9 cellular contexts compared by ENCODE assay signal in genomic region chr2:220104871-220105351, GRCh38.
DNase-seq lines count a peak whose midpoint lies in the region; ATAC-seq and TF ChIP-seq lines count a peak whose summit lies in the region.
"Had no signal": no experiment of that assay in that cellular context is flagged by ENCODE, and none has a peak within 500 bp of the region (broad histone marks: within the 10 kb centered on the region; RNA-seq: fewer than 3 reads in every experiment).

No MANE protein-coding gene starts in this region.

- DNase-seq in A673 (ENCODE audit: low spot score): peak; percentile 91
- no peak for DNase-seq in HCT116 (ENCODE audit: low read depth, low spot score)
- peak; percentile 12 for DNase-seq in WTC11 (ENCODE audit: low spot score)
- DNase-seq in iPS-NIHi7 (ENCODE audit: extremely low spot score): peak; percentile 40
- DNase-seq in T-helper 2 cell: no peak
- no peak for DNase-seq in tibial artery
- DNase-seq in NCI-H1930 (lab: John Stamatoyannopoulos, UW): no peak
- no peak for DNase-seq in NCI-H2081 treated with DMSO at 0.1 percent for 48 hours (lab: John Stamatoyannopoulos, UW)
- DNase-seq: NCI-H774 had no signal

- H3K4me1 Mint-ChIP-seq in WTC11: no peaks in the 10 kb centered on the region; the same call in 1 of the 2 replicates

- no peaks in the 10 kb centered on the region for H3K9me3 ChIP-seq in A673 (ENCODE audit: low read depth, low read length, poor library complexity, severe bottlenecking)
- H3K9me3 ChIP-seq in HCT116 (ENCODE audit: control insufficient read depth in 1 of 2, insufficient read depth in 1 of 2, low read depth in 1 of 2, low read length in 2 of 2): no peaks in the 10 kb centered on the region
- no peaks in the 10 kb centered on the region for H3K9me3 ChIP-seq in tibial artery

- no peak overlapping the region for H3K27ac ChIP-seq in A673 (ENCODE audit: low read depth, low read length, poor library complexity, severe bottlenecking)
- no peak overlapping the region for H3K27ac ChIP-seq in HCT116 (ENCODE audit: low read depth, low read length)
- no peak overlapping the region for H3K27ac ChIP-seq in tibial artery

- ATAC-seq in HCT116 (peak; percentile 61), WTC11 (peak; percentile 75)

- H3K9me3 Mint-ChIP-seq in WTC11: no peaks in the 10 kb centered on the region

- H3K4me3 ChIP-seq in A673 (ENCODE audit: low read depth, low read length, poor library complexity, severe bottlenecking) (no peak overlapping the region), HCT116 (replicated peaks in 1 of 2; ENCODE audit: low read depth in 1 of 2, low read length in 2 of 2) (no peak overlapping the region), tibial artery (no peak overlapping the region)

- H3K27ac Mint-ChIP-seq in WTC11: no peak overlapping the region

- H3K36me3 Mint-ChIP-seq in WTC11: no peaks in the 10 kb centered on the region

- no peak overlapping the region for H2AFZ ChIP-seq in HCT116 (ENCODE audit: low read depth, low read length, poor library complexity, severe bottlenecking)

- no peaks in the 10 kb centered on the region; the same call in 1 of the 2 replicates for H3K27me3 Mint-ChIP-seq in WTC11 (ENCODE audit: low read depth)

- no peaks in the 10 kb centered on the region for H4K20me1 ChIP-seq in HCT116 (ENCODE audit: insufficient read depth)

- H3K4me1 ChIP-seq in A673 (ENCODE audit: insufficient read depth, low read length, poor library complexity, severe bottlenecking) (peaks cover 19% of the 10 kb centered on the region), HCT116 (ENCODE audit: control insufficient read depth in 1 of 2, insufficient read depth in 2 of 2, low read length in 2 of 2) (no peaks in the 10 kb centered on the region), tibial artery (peaks cover 0 to 7% (median 0%) of the 10 kb centered on the region in 4 donors)

- no peak for TF ChIP-seq POLR2A in HCT116 (IDR thresholded peaks at IDR 0.05; ENCODE audit: borderline replicate concordance, extremely low read depth, insufficient read depth, insufficient read length)

- BruUV-seq in A673 (replicated peaks; lab: Mats Ljungman, UMichigan) (no TSS peak), HCT116 (replicated peaks; lab: Mats Ljungman, UMichigan) (no TSS peak)

- intact Hi-C loops in A673 (cut with micrococcal nuclease; ENCODE audit: unreplicated experiment) (loop anchor here (2.0 to 10.0 kb wide), 3 partner anchors 232 to 580 kb away; no protein-coding TSS in a partner anchor), HCT116 (cut with micrococcal nuclease) (no loop called here), tibial artery (cut with DNase I; ENCODE audit: low total_unique reads) (no loop called here)

- no peaks in the 10 kb centered on the region for H3K9me2 ChIP-seq in HCT116 (ENCODE audit: insufficient read depth)

- no peak overlapping the region for H3K4me3 Mint-ChIP-seq in WTC11

- H3K36me3 ChIP-seq in A673 (ENCODE audit: insufficient read depth, low read length, poor library complexity, severe bottlenecking): no peaks in the 10 kb centered on the region
- H3K36me3 ChIP-seq in HCT116 (ENCODE audit: control insufficient read depth in 1 of 2, insufficient read depth in 2 of 2, low read length in 2 of 2): no peaks in the 10 kb centered on the region
- no peaks in the 10 kb centered on the region for H3K36me3 ChIP-seq in tibial artery

- POLR2A ChIA-PET in A673 (lab: Charles Lee; ENCODE audit: low non-redundant PET) (no interaction called here), HCT116 (lab: Charles Lee) (no interaction called here), WTC11 (lab: Charles Lee) (no interaction called here)

- H3K4me2 ChIP-seq in HCT116 (ENCODE audit: low read length): no peak overlapping the region

- RAD21 ChIA-PET in HCT116 (lab: Charles Lee; ENCODE audit: low non-redundant PET in 1 of 2, low total read pairs in 2 of 2, uncharacterized antibody in 2 of 2, unreplicated experiment in 2 of 2): no interaction called here

- CTCF ChIA-PET in A673 (lab: Charles Lee) (interaction anchor here (1.5 kb wide), 1 partner anchor 233 kb away, joined by 12 read pairs; no protein-coding TSS in a partner anchor), HCT116 (lab: Charles Lee) (no interaction called here), WTC11 (lab: Charles Lee) (no interaction called here)

- H3K27me3 ChIP-seq in A673 (replicated peaks; ENCODE audit: insufficient read depth, low read depth, low read length, poor library complexity): no peaks in the 10 kb centered on the region
- no peaks in the 10 kb centered on the region for H3K27me3 ChIP-seq in HCT116 (ENCODE audit: insufficient read depth, low read length)
- H3K27me3 ChIP-seq in tibial artery: no peaks in the 10 kb centered on the region

- TF ChIP-seq CTCF in A673 (conservative IDR thresholded peaks at IDR 0.05; ENCODE audit: low read depth, low read length) (peak; percentile 61), HCT116 (IDR thresholded peaks at IDR 0.05 in 2 of 3, conservative IDR thresholded peaks at IDR 0.05 in 1 of 3; ENCODE audit: borderline replicate concordance in 1 of 3, insufficient read depth in 1 of 3, low read depth in 2 of 3, low read length in 2 of 3) (no peak), WTC11 (IDR thresholded peaks at IDR 0.05) (no peak), tibial artery (IDR thresholded peaks at IDR 0.05) (no peak)

- no peaks in the 10 kb centered on the region for H3K79me2 ChIP-seq in HCT116 (ENCODE audit: insufficient read depth, low read length)

- H3K9ac ChIP-seq in HCT116 (ENCODE audit: low read length): no peak overlapping the region

- TF ChIP-seq RAD21 in HCT116 (IDR thresholded peaks at IDR 0.05; ENCODE audit: low read depth): peak; percentile 62

TF ChIP-seq in HCT116, 20 proteins besides CTCF, POLR2A, EP300 and RAD21 (continues in another document):
- no peak for TF ChIP-seq YY1 (IDR thresholded peaks at IDR 0.05; ENCODE audit: extremely low read depth, insufficient replicate concordance, low read depth, low read length)
- TF ChIP-seq EZH2 (IDR thresholded peaks at IDR 0.05): no peak
- no peak for TF ChIP-seq SIN3A (IDR thresholded peaks at IDR 0.05; ENCODE audit: low read depth)
- TF ChIP-seq ZNF274 (IDR thresholded peaks at IDR 0.05; ENCODE audit: low read depth, low read length): no peak
- no peak for TF ChIP-seq SRF (IDR thresholded peaks at IDR 0.05; ENCODE audit: low read depth)
- no peak for TF ChIP-seq SP1 (IDR thresholded peaks at IDR 0.05; ENCODE audit: low read depth)
- TF ChIP-seq CEBPB (IDR thresholded peaks at IDR 0.05; ENCODE audit: low read depth): no peak
- TF ChIP-seq FOSL1 (IDR thresholded peaks at IDR 0.05; ENCODE audit: low read depth): no peak

TF ChIP-seq in WTC11, 78 proteins besides CTCF, POLR2A, EP300 and RAD21 (continues in another document):
- TF ChIP-seq NR3C1 (CRISPR knock-in tag; conservative IDR thresholded peaks at IDR 0.05; ENCODE audit: low read depth) (no peak), ZNF317 (CRISPR knock-in tag; IDR thresholded peaks at IDR 0.05; ENCODE audit: borderline replicate concordance, low read depth) (no peak), EMX1 (CRISPR knock-in tag; IDR thresholded peaks at IDR 0.05) (no peak), FOXJ3 (CRISPR knock-in tag; IDR thresholded peaks at IDR 0.05; ENCODE audit: borderline replicate concordance) (no peak), CBFB (CRISPR knock-in tag; IDR thresholded peaks at IDR 0.05; ENCODE audit: low read depth) (no peak), ZNF232 (CRISPR knock-in tag; IDR thresholded peaks at IDR 0.05) (no peak), ZNF121 (CRISPR knock-in tag; IDR thresholded peaks at IDR 0.05) (no peak), JAZF1 (CRISPR knock-in tag; IDR thresholded peaks at IDR 0.05) (no peak), ELF4 (CRISPR knock-in tag; IDR thresholded peaks at IDR 0.05; ENCODE audit: low read depth) (no peak), ZBTB21 (CRISPR knock-in tag; IDR thresholded peaks at IDR 0.05; ENCODE audit: borderline replicate concordance) (no peak), ATF6 (CRISPR knock-in tag; IDR thresholded peaks at IDR 0.05) (no peak), MXD4 (CRISPR knock-in tag; IDR thresholded peaks at IDR 0.05; ENCODE audit: borderline replicate concordance) (no peak), GRHL2 (CRISPR knock-in tag; IDR thresholded peaks at IDR 0.05; ENCODE audit: insufficient replicate concordance, severe bottlenecking) (no peak)

Comparison
In these comparisons a context has a peak if more than half of its experiments do, and no peak if none do; other contexts are left out.
1. DNase-seq: peak in A673 (single experiment), WTC11 (single experiment) and iPS-NIHi7 (single experiment); none in HCT116 (single experiment), T-helper 2 cell (0 of 5), tibial artery (0 of 2), NCI-H1930 (0 of 2) and NCI-H2081 treated with DMSO at 0.1 percent for 48 hours (single experiment).